Comparison of ENCODE assay signal across 18 cellular contexts in the genomic region with DNA sequence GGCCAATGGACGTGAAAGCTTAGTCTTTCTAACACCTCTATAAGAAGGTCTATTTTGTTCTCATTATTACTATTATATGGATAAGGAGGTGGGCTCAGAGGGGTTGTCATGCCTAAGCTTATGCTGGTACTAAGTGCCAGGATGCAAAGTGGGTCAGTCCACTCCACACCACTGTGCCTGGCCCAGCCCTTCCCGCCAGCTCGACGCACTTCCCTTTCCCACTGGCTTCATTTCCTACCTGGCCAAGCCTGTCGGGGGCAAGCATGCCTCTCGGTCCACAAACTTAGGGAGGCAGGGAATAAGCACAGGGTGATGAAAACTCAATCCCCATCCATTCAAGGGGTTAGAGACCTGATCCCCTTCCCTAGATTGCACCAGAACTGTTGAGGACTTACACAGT. TPM values are rescaled to one million over a fixed set of nuclear protein-coding genes. Genes with fewer than 3 reads are reported as not detected.
DNase-seq lines count a peak whose midpoint lies in the region; ATAC-seq, FAIRE-seq and TF ChIP-seq lines count a peak whose summit lies in the region.
"Had no signal": no experiment of that assay in that cellular context is flagged by ENCODE, and none has a peak within 500 bp of the region (broad histone marks: within the 10 kb centered on the region; RNA-seq: fewer than 3 reads in every experiment).

No MANE protein-coding gene starts in this region.

- DNase-seq in chondrocyte (ENCODE audit: low spot score), result peak; percentile 71
- no peak for DNase-seq in neuronal stem cell (ENCODE audit: low spot score)
- DNase-seq in stimulated activated CD8-positive, alpha-beta memory T cell treated with anti-CD3 and anti-CD28 coated beads, Interleukin-4, amount 100 ng/mL, for 48 hours, result peak; percentile 3
- DNase-seq in AML-193 (lab: John Stamatoyannopoulos, UW), result no peak
- no peak for DNase-seq in H54 (ENCODE audit: insufficient read length, low spot score)
- DNase-seq: BE2C; C1 segment of cervical spinal cord; Caco-2; CD4-positive, CD25-positive, alpha-beta regulatory T cell; H9 had no signal

- no peak overlapping the region for H3K4me2 ChIP-seq in neuronal stem cell (ENCODE audit: insufficient read depth, low read length, poor library complexity, severe bottlenecking)

- peak overlapping the region in 3 of 4 donors; percentile 82 to 96 (median 93) for H3K27ac ChIP-seq in gastroesophageal sphincter
- no peak overlapping the region for H3K27ac ChIP-seq in neuronal stem cell (replicated peaks; ENCODE audit: low read length)

- no peak overlapping the region for H4K91ac ChIP-seq in neuronal stem cell (ENCODE audit: low read depth, low read length, poor library complexity)

- H3K4me1 ChIP-seq in gastroesophageal sphincter (peaks cover 0 to 44% (median 4%) of the 10 kb centered on the region in 3 donors), neuronal stem cell (ENCODE audit: control insufficient read depth in 2 of 2, insufficient read depth in 1 of 2, low read depth in 1 of 2, low read length in 2 of 2) (peaks cover 0 to 12% of the 10 kb centered on the region in 2 donors)
- H3K4me1 ChIP-seq: BE2C, Caco-2 had no signal

- H4K8ac ChIP-seq in neuronal stem cell (ENCODE audit: low read depth, low read length), result no peak overlapping the region

- no peak for FAIRE-seq in H54 (lab: Jason Lieb, UNC)
- FAIRE-seq: D721Med, G401.6, GM12891, HepG2 had no signal

- no peak for TF ChIP-seq POLR2A in gastroesophageal sphincter (IDR thresholded peaks at IDR 0.05)
- no peak for TF ChIP-seq POLR2A in H54 (IDR thresholded peaks at IDR 0.05; ENCODE audit: low read depth, low read length)

- no peak overlapping the region for H2BK5ac ChIP-seq in neuronal stem cell (ENCODE audit: low read length)

- peaks cover 4% of the 10 kb centered on the region for H3K27me3 Mint-ChIP-seq in chondrocyte (ENCODE audit: low read depth)

- H2BK120ac ChIP-seq in neuronal stem cell (ENCODE audit: low read depth, low read length), result no peak overlapping the region

- no peak overlapping the region for H2AFZ ChIP-seq in neuronal stem cell (ENCODE audit: low read length)
- H2AFZ ChIP-seq: GM23338 had no signal

- no peak overlapping the region for H3K4ac ChIP-seq in neuronal stem cell (ENCODE audit: low read length)

- ATAC-seq in gastroesophageal sphincter (no peak), HG03354 (IDR thresholded peaks at IDR 0.05; ENCODE audit: poor library complexity, severe bottlenecking, unreplicated experiment) (no peak)
- ATAC-seq: GM23338, HepG2 had no signal

- TF ChIP-seq CTCF in chondrocyte (IDR thresholded peaks at IDR 0.05) (no peak), gastroesophageal sphincter (IDR thresholded peaks at IDR 0.05) (no peak)

- H3K4me3 Mint-ChIP-seq in chondrocyte (ENCODE audit: unreplicated experiment), result no peak overlapping the region
- H3K4me3 Mint-ChIP-seq: CD4-positive, CD25-positive, alpha-beta regulatory T cell; GM23338; H9 had no signal

- no peak overlapping the region for H3K9ac ChIP-seq in neuronal stem cell (ENCODE audit: low read depth, low read length, poor library complexity)

- peaks cover 3% of the 10 kb centered on the region for H3K4me1 Mint-ChIP-seq in chondrocyte (ENCODE audit: low read depth)

- H2AK5ac ChIP-seq in neuronal stem cell (ENCODE audit: low read depth, low read length), result peak overlapping the region; percentile 70

- H3K36me3 ChIP-seq in gastroesophageal sphincter (no peaks in the 10 kb centered on the region), neuronal stem cell (replicated peaks in 1 of 2; ENCODE audit: control insufficient read depth in 2 of 2, insufficient read depth in 2 of 2, low read length in 2 of 2) (no peaks in the 10 kb centered on the region)
- H3K36me3 ChIP-seq: BE2C had no signal

- WGBS in gastroesophageal sphincter (ENCODE audit: low coverage in 1 of 2), 2 donors, result no CpG with 5 or more reads among the region's 6 CpGs
- no CpG with 5 or more reads among the region's 6 CpGs for WGBS in neuronal stem cell (ENCODE audit: extremely low coverage in 2 of 2, insufficient read length in 2 of 2, insufficient replicate concordance in 1 of 2), 2 donors

- H2BK12ac ChIP-seq in neuronal stem cell (ENCODE audit: low read length), result no peak overlapping the region

- no peak for TF ChIP-seq EP300 in gastroesophageal sphincter (IDR thresholded peaks at IDR 0.05)

- H3K27me3 ChIP-seq in gastroesophageal sphincter, result no peaks in the 10 kb centered on the region
- peaks cover 4 to 46% (median 27%) of the 10 kb centered on the region in 3 experiments for H3K27me3 ChIP-seq in neuronal stem cell (ENCODE audit: control insufficient read depth in 3 of 3, insufficient read depth in 3 of 3, low read depth in 1 of 3, low read length in 3 of 3)
- H3K27me3 ChIP-seq: BE2C had no signal

- H3K27ac Mint-ChIP-seq in chondrocyte (ENCODE audit: unreplicated experiment), result no peak overlapping the region
- H3K27ac Mint-ChIP-seq: CD4-positive, CD25-positive, alpha-beta regulatory T cell; GM23338; H9; IgD-negative memory B cell had no signal

- H3K9me3 Mint-ChIP-seq in chondrocyte (ENCODE audit: low read depth), result no peaks in the 10 kb centered on the region
- H3K9me3 Mint-ChIP-seq: GM23338, H9, IgD-negative memory B cell had no signal

- H2BK15ac ChIP-seq in neuronal stem cell (ENCODE audit: low read length), result no peak overlapping the region

- H3K14ac ChIP-seq in neuronal stem cell (ENCODE audit: low read length), result no peak overlapping the region

- no peaks in the 10 kb centered on the region for H3K79me1 ChIP-seq in neuronal stem cell (ENCODE audit: low read depth, low read length)

- H3K36me3 Mint-ChIP-seq in chondrocyte (ENCODE audit: low read depth), result no peaks in the 10 kb centered on the region
- H3K36me3 Mint-ChIP-seq: CD4-positive, CD25-positive, alpha-beta regulatory T cell; IgD-negative memory B cell had no signal

- H3K9me3 ChIP-seq in gastroesophageal sphincter, result no peaks in the 10 kb centered on the region
- H3K9me3 ChIP-seq in neuronal stem cell (replicated peaks in 1 of 2; ENCODE audit: control insufficient read depth in 2 of 2, insufficient read depth in 1 of 2, low read depth in 1 of 2, low read length in 2 of 2), result no peaks in the 10 kb centered on the region
- H3K9me3 ChIP-seq: BE2C, Caco-2 had no signal

- H3K23ac ChIP-seq in neuronal stem cell (ENCODE audit: low read depth, low read length, poor library complexity), result no peak overlapping the region

- no peak overlapping the region for H3K18ac ChIP-seq in neuronal stem cell (ENCODE audit: low read length)

- peak overlapping the region in 1 of 2 donors; percentile 55 for H3K4me3 ChIP-seq in gastroesophageal sphincter
- H3K4me3 ChIP-seq in neuronal stem cell (ENCODE audit: low read length in 2 of 2), result no peak overlapping the region
- H3K4me3 ChIP-seq: GM23338 had no signal

RNA-seq across cellular contexts. Expression of gene SYNM, which starts 5.9 kb away (rescaled TPM):
- total RNA-seq in chondrocyte (13.2 to 23.4 TPM (median 22.1 TPM) in 3 replicates), gastroesophageal sphincter (1,000 to 10,000 TPM; 1,155 to 2,820 (median 1,765) TPM)
- 0.82 TPM for polyA plus RNA-seq in neuronal stem cell (2013, experiment 1 of 2)
- polyA plus RNA-seq in neuronal stem cell (2013, experiment 2 of 2), result 0.94 TPM
- polyA plus RNA-seq: IgD-negative memory B cell had no signal

Comparison
In these comparisons a context has a peak if more than half of its experiments do, and no peak if none do; other contexts are left out.
1. DNase-seq: peak in chondrocyte (single experiment) and stimulated activated CD8-positive, alpha-beta memory T cell treated with anti-CD3 and anti-CD28 coated beads, Interleukin-4, amount 100 ng/mL, for 48 hours (single experiment); none in neuronal stem cell (single experiment), AML-193 (0 of 2) and H54 (single experiment).
2. RNA of gene SYNM, which starts 5.9 kb away (total RNA-seq): 1,155 to 2,820 TPM in gastroesophageal sphincter; 13.2 to 23.4 TPM in chondrocyte; every median in the first group is over 10 times any median in the second.